8 cellular contexts compared by ENCODE assay signal in the genomic region with DNA sequence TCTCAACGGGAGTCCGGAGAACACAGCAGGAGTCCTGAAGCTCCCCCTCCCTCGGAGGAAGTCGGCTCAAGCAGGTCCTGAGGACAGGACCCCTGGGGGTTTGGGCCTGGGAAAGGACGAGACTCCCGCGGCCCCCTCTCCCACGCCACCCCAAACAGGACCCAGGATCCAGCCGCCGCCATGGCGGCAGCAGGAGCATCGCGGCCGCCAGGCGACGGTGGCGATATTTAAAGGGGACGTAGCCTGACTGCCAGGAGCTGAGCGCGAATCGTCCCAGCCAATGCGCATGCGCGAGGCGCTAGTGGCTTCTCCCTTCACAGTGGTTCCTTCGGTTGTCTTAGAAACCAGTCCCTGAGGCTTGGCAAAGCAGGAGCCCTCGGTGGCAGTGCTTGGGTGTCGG.
DNase-seq lines count a peak whose midpoint lies in the region; ATAC-seq and TF ChIP-seq lines count a peak whose summit lies in the region.
"Not testable (repeated sequence)": the region's sequence is repeated elsewhere in the genome, so short reads cannot be mapped to it uniquely, and the experiment has no call there.

No MANE protein-coding gene starts in this region.

- intact Hi-C loops in A673 (cut with micrococcal nuclease; ENCODE audit: unreplicated experiment); activated B cell treated with CpG ODN at 0.5 μM for 24 hours (cut with micrococcal nuclease): not testable (repeated sequence)

- H3K9me3 ChIP-seq in A673 (ENCODE audit: low read depth, low read length, poor library complexity, severe bottlenecking), result not testable (repeated sequence)

- H3K9me3 Mint-ChIP-seq in activated B cell treated with CpG ODN at 0.5 μM for 24 hours (peaks cover 13% of the 10 kb centered on the region), naive B cell (peaks cover 8 to 39% (median 16%) of the 10 kb centered on the region in 7 donors)

- not testable (repeated sequence) for H3K36me3 ChIP-seq in A673 (ENCODE audit: insufficient read depth, low read length, poor library complexity, severe bottlenecking)

- not testable (repeated sequence) for H3K27ac ChIP-seq in A673 (ENCODE audit: low read depth, low read length, poor library complexity, severe bottlenecking)

- not testable (repeated sequence) for TF ChIP-seq CTCF in A673 (conservative IDR thresholded peaks at IDR 0.05; ENCODE audit: low read depth, low read length); activated B cell treated with CpG ODN at 0.5 μM for 24 hours (IDR thresholded peaks at IDR 0.05)

- peak overlapping the region; percentile 35 for H3K4me3 ChIP-seq in A673 (ENCODE audit: low read depth, low read length, poor library complexity, severe bottlenecking)

- not testable (repeated sequence) for H3K4me1 Mint-ChIP-seq in activated B cell treated with CpG ODN at 0.5 μM for 24 hours, naive B cell

- ATAC-seq in GM19395 (IDR thresholded peaks at IDR 0.05; ENCODE audit: unreplicated experiment) (peak; percentile 69), activated B cell treated with CpG ODN at 0.5 μM for 24 hours (ENCODE audit: low read depth) (peak; percentile 65), naive B cell (ENCODE audit: low read depth in 2 of 2) (peak in 1 of 2 donors; percentile 67)

- peak; percentile 80 for DNase-seq in A673 (ENCODE audit: low spot score)
- DNase-seq in HK-2 (ENCODE audit: unreplicated experiment), result peak; percentile 48
- DNase-seq in activated B cell treated with CpG ODN at 0.5 μM for 24 hours, result peak; percentile 48
- DNase-seq in amniotic epithelial cell (ENCODE audit: low read depth), result peak; percentile 29
- peak; percentile 42 for DNase-seq in glomerular endothelial cell (ENCODE audit: extremely low read depth, low read depth, low spot score)
- peak; percentile 40 for DNase-seq in naive B cell
- DNase-seq in stimulated activated CD4-positive, alpha-beta T cell treated with anti-CD3 and anti-CD28 coated beads, Interleukin-4, amount 100 ng/mL, for 4 hours, result peak; percentile 68 to 69

- peak overlapping the region; percentile 64 for H3K4me3 Mint-ChIP-seq in activated B cell treated with CpG ODN at 0.5 μM for 24 hours
- peak overlapping the region in 3 of 8 donors; percentile 32 to 61 (median 51) for H3K4me3 Mint-ChIP-seq in naive B cell

- POLR2A ChIA-PET in A673 (lab: Charles Lee; ENCODE audit: low non-redundant PET); activated B cell treated with CpG ODN at 0.5 μM for 24 hours (lab: Charles Lee): not testable (repeated sequence)

- CTCF ChIA-PET in A673 (lab: Charles Lee); activated B cell treated with CpG ODN at 0.5 μM for 24 hours (lab: Charles Lee): not testable (repeated sequence)

- not testable (repeated sequence) for H3K27me3 Mint-ChIP-seq in activated B cell treated with CpG ODN at 0.5 μM for 24 hours, naive B cell

- H3K27me3 ChIP-seq in A673 (replicated peaks; ENCODE audit: insufficient read depth, low read depth, low read length, poor library complexity), result not testable (repeated sequence)

- H3K36me3 Mint-ChIP-seq in activated B cell treated with CpG ODN at 0.5 μM for 24 hours (ENCODE audit: low read depth), result not testable (repeated sequence)
- H3K36me3 Mint-ChIP-seq in naive B cell, result peaks cover 0 to 12% of the 10 kb centered on the region in 2 donors

- not testable (repeated sequence) for H3K4me1 ChIP-seq in A673 (ENCODE audit: insufficient read depth, low read length, poor library complexity, severe bottlenecking)

- BruUV-seq in A673 (replicated peaks; lab: Mats Ljungman, UMichigan), result not testable (repeated sequence)

- H3K27ac Mint-ChIP-seq in activated B cell treated with CpG ODN at 0.5 μM for 24 hours, naive B cell: not testable (repeated sequence)

Comparison
In these comparisons a context has a peak if more than half of its experiments do, and no peak if none do; other contexts are left out.
1. DNase-seq: peak in every context shown above with its lines; median percentile 80 in A673; 68 in stimulated activated CD4-positive, alpha-beta T cell treated with anti-CD3 and anti-CD28 coated beads, Interleukin-4, amount 100 ng/mL, for 4 hours; 48 in HK-2; 48 in activated B cell treated with CpG ODN at 0.5 μM for 24 hours; 42 in glomerular endothelial cell; 40 in naive B cell; 29 in amniotic epithelial cell.